ENCODE assay signal across 12 cellular contexts in the genomic region with DNA sequence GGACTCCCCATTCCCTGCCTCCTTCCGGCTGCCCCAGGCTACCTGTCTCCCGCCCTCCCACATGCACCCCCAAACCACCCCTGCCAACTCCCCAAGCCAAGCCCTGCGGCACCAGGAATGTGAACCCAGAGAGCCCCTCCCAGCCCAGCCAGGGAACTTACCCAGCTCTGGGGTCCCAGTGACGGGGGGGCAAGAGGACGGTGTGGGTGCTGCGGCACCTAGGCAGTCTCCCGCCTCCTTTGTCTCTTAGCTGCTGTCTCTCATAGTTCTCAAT. TPM values are rescaled to one million over a fixed set of nuclear protein-coding genes. Genes with fewer than 3 reads are reported as not detected.
A peak's percentile ranks its signal among the peaks of the same experiment; 100 is the strongest.
DNase-seq lines count a peak whose midpoint lies in the region; ATAC-seq, FAIRE-seq and TF ChIP-seq lines count a peak whose summit lies in the region.
"Had no signal": no experiment of that assay in that cellular context is flagged by ENCODE, and none has a peak within 500 bp of the region (broad histone marks: within the 10 kb centered on the region; RNA-seq: fewer than 3 reads in every experiment).

No MANE protein-coding gene starts in this region.

- H3K36me3 Mint-ChIP-seq in endothelial cell (ENCODE audit: low read depth, unreplicated experiment): peaks cover 18% of the 10 kb centered on the region

- H3K4me3 Mint-ChIP-seq in endothelial cell (ENCODE audit: unreplicated experiment): peak overlapping the region; percentile 79

- H3K4me3 ChIP-seq in heart right ventricle: peak overlapping the region in 9 of 10 donors; percentile 18 to 51 (median 47)
- peak overlapping the region; percentile 55 to 59 for H3K4me3 ChIP-seq in muscle layer of duodenum (ENCODE audit: low read depth in 1 of 2, low read length in 2 of 2)
- peak overlapping the region; percentile 32 to 51 for H3K4me3 ChIP-seq in vagina

- H3K36me3 ChIP-seq in heart right ventricle: peaks cover 0 to 7% (median 0%) of the 10 kb centered on the region in 9 donors
- H3K36me3 ChIP-seq in muscle layer of duodenum (ENCODE audit: control insufficient read depth in 1 of 2, insufficient read depth in 2 of 2, low read length in 2 of 2): peaks cover 0 to 7% of the 10 kb centered on the region in 2 donors
- H3K36me3 ChIP-seq in vagina: no peaks in the 10 kb centered on the region

- H3K9me3 ChIP-seq in heart right ventricle (no peaks in the 10 kb centered on the region), muscle layer of duodenum (ENCODE audit: control insufficient read depth in 1 of 2, low read length in 2 of 2) (no peaks in the 10 kb centered on the region), vagina (no peaks in the 10 kb centered on the region)

- peaks cover 27% of the 10 kb centered on the region for H3K4me1 Mint-ChIP-seq in endothelial cell (ENCODE audit: unreplicated experiment)

- intact Hi-C loops in heart right ventricle (cut with DNase I): no loop called here
- intact Hi-C loops in Right ventricle myocardium inferior (cut with DNase I): no loop called here
- intact Hi-C loops in vagina (cut with DNase I): no loop called here

- TF ChIP-seq CTCF in heart right ventricle (IDR thresholded peaks at IDR 0.05) (no peak), endothelial cell (IDR thresholded peaks at IDR 0.05; ENCODE audit: unreplicated experiment) (no peak), vagina (IDR thresholded peaks at IDR 0.05) (no peak)

- H3K4me1 ChIP-seq in heart right ventricle (peaks cover 3 to 34% (median 24%) of the 10 kb centered on the region in 9 donors), muscle layer of duodenum (ENCODE audit: control insufficient read depth in 1 of 2, insufficient read depth in 2 of 2, low read length in 2 of 2) (peaks cover 0 to 15% of the 10 kb centered on the region in 2 donors), vagina (peaks cover 21% of the 10 kb centered on the region)

- H3K27me3 ChIP-seq in heart right ventricle: no peaks in the 10 kb centered on the region
- no peaks in the 10 kb centered on the region for H3K27me3 ChIP-seq in muscle layer of duodenum (ENCODE audit: low read depth, low read length)
- no peaks in the 10 kb centered on the region for H3K27me3 ChIP-seq in vagina

- peaks cover 17% of the 10 kb centered on the region for H3K27me3 Mint-ChIP-seq in endothelial cell (ENCODE audit: unreplicated experiment)

- H3K27ac ChIP-seq in heart right ventricle (peak overlapping the region in 9 of 10 donors; percentile 68 to 86 (median 83)), muscle layer of duodenum (ENCODE audit: low read length) (peak overlapping the region; percentile 86), vagina (peak overlapping the region; percentile 94)

- FAIRE-seq in H54 (lab: Jason Lieb, UNC): no peak
- FAIRE-seq: GM18507 had no signal

- peak overlapping the region; percentile 95 for H3K27ac Mint-ChIP-seq in endothelial cell (ENCODE audit: unreplicated experiment)

- no peak for DNase-seq in heart right ventricle
- DNase-seq in Right ventricle myocardium inferior (ENCODE audit: missing footprints): no peak
- no peak for DNase-seq in endothelial cell (ENCODE audit: low spot score)
- no peak for DNase-seq in vagina (ENCODE audit: extremely low spot score in 2 of 2)
- no peak for DNase-seq in Ammon's horn (ENCODE audit: low spot score)
- no peak for DNase-seq in H54 (ENCODE audit: insufficient read length, low spot score)

- TF ChIP-seq POLR2A in vagina (IDR thresholded peaks at IDR 0.05) (no peak), H54 (IDR thresholded peaks at IDR 0.05; ENCODE audit: low read depth, low read length) (no peak)

- no peak for ATAC-seq in heart right ventricle
- no peak for ATAC-seq in Right ventricle myocardium inferior
- ATAC-seq in GM19395 (IDR thresholded peaks at IDR 0.05; ENCODE audit: unreplicated experiment): no peak

- 44 to 58% methylated on average over 7 of the region's 7 CpGs for WGBS in heart right ventricle, 2 donors

- no peaks in the 10 kb centered on the region for H3K9me3 Mint-ChIP-seq in endothelial cell (ENCODE audit: unreplicated experiment)

RNA-seq across cellular contexts. Expression of gene PLEKHA4, which starts 0.6 kb away (rescaled TPM):
- total RNA-seq in heart right ventricle: 10 to 100 TPM; 18.5 to 70.6 (median 25.1) TPM
- 10 to 100 TPM; 29.3 to 29.5 TPM for polyA plus RNA-seq in heart right ventricle
- 23.8 TPM for total RNA-seq in Right ventricle myocardium inferior
- 14.1 TPM for total RNA-seq in endothelial cell (ENCODE audit: unreplicated experiment)
- 37.1 TPM for total RNA-seq in vagina

RNA-seq across cellular contexts. Expression of gene PPP1R15A, which starts 4.4 kb away (rescaled TPM):
- 100 to 1,000 TPM in 1 of 10 donors, 10 to 100 TPM in 9; 55.4 to 123 (median 73.7) TPM for total RNA-seq in heart right ventricle
- polyA plus RNA-seq in heart right ventricle: 100 to 1,000 TPM in 1 of 2 donors, 10 to 100 TPM in 1; 59.6 to 192 TPM
- total RNA-seq in Right ventricle myocardium inferior: 64.8 TPM
- total RNA-seq in endothelial cell (ENCODE audit: unreplicated experiment): 65.8 TPM
- total RNA-seq in vagina: 52.1 TPM

RNA-seq across cellular contexts. Expression of gene TULP2, which starts 30.7 kb away (rescaled TPM):
- total RNA-seq in heart right ventricle: under 1 TPM in 5 of 10 donors, not detected in 5; 0.15 to 0.69 (median 0.49) TPM
- polyA plus RNA-seq in heart right ventricle: under 1 TPM in 1 of 2 donors, not detected in 1; 0.22 TPM
- total RNA-seq in Right ventricle myocardium inferior: not detected
- 4.3 TPM for total RNA-seq in endothelial cell (ENCODE audit: unreplicated experiment)
- total RNA-seq in vagina: not detected
- total RNA-seq: LHCN-M2, temporal lobe had no signal
- polyA plus RNA-seq: CD14-positive monocyte had no signal

RNA-seq across cellular contexts. Expression of gene HSD17B14, which starts 31.6 kb away (rescaled TPM):
- total RNA-seq in heart right ventricle: 1 to 10 TPM; 1.1 to 5.3 (median 3.1) TPM
- 1 to 10 TPM; 2.4 to 2.7 TPM for polyA plus RNA-seq in heart right ventricle
- 1.0 TPM for total RNA-seq in Right ventricle myocardium inferior
- 65.6 TPM for total RNA-seq in endothelial cell (ENCODE audit: unreplicated experiment)
- total RNA-seq in vagina: 19.2 TPM
- total RNA-seq: LHCN-M2 had no signal
- polyA plus RNA-seq: CD14-positive monocyte had no signal

RNA-seq across cellular contexts. Expression of gene NUCB1, which starts 32.3 kb away (rescaled TPM):
- 100 to 1,000 TPM; 227 to 452 (median 311) TPM for total RNA-seq in heart right ventricle
- 100 to 1,000 TPM; 170 to 294 TPM for polyA plus RNA-seq in heart right ventricle
- total RNA-seq in Right ventricle myocardium inferior: 246 TPM
- total RNA-seq in endothelial cell (ENCODE audit: unreplicated experiment): 244 TPM
- total RNA-seq in vagina: 151 TPM
